20 cellular contexts compared by ENCODE assay signal in the genomic region with DNA sequence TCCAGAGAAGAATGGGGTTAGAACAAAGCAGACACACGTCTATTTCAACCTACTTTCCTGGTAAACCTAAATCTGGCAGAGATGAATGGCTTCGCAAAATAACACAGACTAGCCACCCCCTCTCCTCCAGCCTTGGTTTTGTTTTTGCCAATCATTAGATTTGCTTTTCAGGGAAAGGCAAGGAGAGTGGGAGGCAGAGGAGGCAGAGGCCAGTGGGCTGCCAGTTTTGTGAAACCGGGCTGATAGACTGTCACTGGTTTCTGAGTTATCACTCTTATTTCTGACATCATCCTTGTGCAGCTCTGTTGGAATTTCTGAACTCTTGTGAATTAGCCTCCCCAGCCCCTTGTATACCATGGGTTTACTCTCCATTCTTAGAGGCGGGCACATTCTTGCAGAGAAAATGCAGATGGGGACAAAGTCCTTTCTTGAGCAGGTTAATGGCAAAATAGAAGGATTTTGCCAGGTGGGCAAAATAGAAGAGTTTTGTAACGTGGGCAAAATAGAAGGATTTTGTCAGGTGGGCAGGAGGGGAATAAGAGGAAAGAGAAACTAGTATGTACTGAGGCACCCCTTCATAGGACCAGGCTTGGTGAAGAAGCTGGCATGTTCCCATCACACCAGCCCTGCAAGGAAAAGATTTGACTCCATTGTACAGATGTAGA. TPM values are rescaled to one million over a fixed set of nuclear protein-coding genes. Genes with fewer than 3 reads are reported as not detected.
A peak's percentile ranks its signal among the peaks of the same experiment; 100 is the strongest.
DNase-seq lines count a peak whose midpoint lies in the region; ATAC-seq and TF ChIP-seq lines count a peak whose summit lies in the region.
"Had no signal": no experiment of that assay in that cellular context is flagged by ENCODE, and none has a peak within 500 bp of the region (broad histone marks: within the 10 kb centered on the region; RNA-seq: fewer than 3 reads in every experiment).

No MANE protein-coding gene starts in this region.

- peaks cover 9% of the 10 kb centered on the region for H4K20me1 ChIP-seq in SK-N-SH (ENCODE audit: insufficient read depth)

- no peak for TF ChIP-seq RAD21 in SK-N-SH (IDR thresholded peaks at IDR 0.05; ENCODE audit: low read length)

- H3K27ac ChIP-seq in SK-N-SH (ENCODE audit: low read depth in 2 of 2, low read length in 1 of 2) (peak overlapping the region in 1 of 2 experiments; percentile 90; a peak in 1 of 4 replicates), foreskin keratinocyte (peak overlapping the region; percentile 98), sigmoid colon (peak overlapping the region; percentile 81 to 98 (median 91)), urinary bladder (ENCODE audit: low read depth) (peak overlapping the region; percentile 38)
- H3K27ac ChIP-seq: 22Rv1, body of pancreas, VCaP had no signal

- H3K9ac ChIP-seq in SK-N-SH = peak overlapping the region; percentile 48; the same call in 1 of the 2 replicates

- CTCF ChIA-PET in SK-N-SH (lab: Yijun Ruan, JAX) = interaction anchor here (3.6 kb wide), 1 partner anchor 21 kb away, joined by 12 read pairs; no protein-coding TSS in a partner anchor

- DNase-seq in SK-N-SH = no peak
- no peak for DNase-seq in foreskin keratinocyte
- no peak for DNase-seq in sigmoid colon
- DNase-seq in hepatic stellate cell (ENCODE audit: low spot score) = no peak
- DNase-seq in hypothalamus (lab: John Stamatoyannopoulos, UW) = no peak
- DNase-seq: activated CD4-positive, alpha-beta T cell treated with anti-CD3 and anti-CD28 coated beads, Interleukin-2, amount 50 U/mL, for 48 hours; activated naive CD4-positive, alpha-beta T cell treated with anti-CD3 and anti-CD28 coated beads, Interleukin-2, amount 50 U/mL, for 16 hours; activated T-cell treated with anti-CD3 and anti-CD28 coated beads, Interleukin-2, amount 50 U/mL, for 24 hours; BE2C; glutamatergic neuron; HFFc6; KG1; stimulated activated naive B cell treated with anti-CD40 and anti-IgM and Interleukin-4, amounts not matched to agents 10 μg/mL and 1 μg/mL and 100 μg/mL, for 72 hours had no signal

- peaks cover 17 to 22% of the 10 kb centered on the region in 2 experiments for H3K4me1 ChIP-seq in SK-N-SH (ENCODE audit: control insufficient read depth in 1 of 2, insufficient read depth in 2 of 2, low read depth in 1 of 2, low read length in 1 of 2)
- peaks cover 25% of the 10 kb centered on the region for H3K4me1 ChIP-seq in foreskin keratinocyte
- peaks cover 0 to 57% (median 31%) of the 10 kb centered on the region in 4 donors for H3K4me1 ChIP-seq in sigmoid colon
- peaks cover 5% of the 10 kb centered on the region for H3K4me1 ChIP-seq in urinary bladder (ENCODE audit: insufficient read depth)

- H3K36me3 ChIP-seq in SK-N-SH (replicated peaks in 1 of 2; ENCODE audit: control insufficient read depth in 1 of 2, insufficient read depth in 2 of 2, low read length in 1 of 2) = peaks cover 0 to 2% of the 10 kb centered on the region in 2 experiments
- no peaks in the 10 kb centered on the region for H3K36me3 ChIP-seq in sigmoid colon
- no peaks in the 10 kb centered on the region for H3K36me3 ChIP-seq in urinary bladder (ENCODE audit: insufficient read depth)

- intact Hi-C loops in sigmoid colon (cut with DNase I) = no loop called here

- H3K9me2 ChIP-seq in SK-N-SH = no peaks in the 10 kb centered on the region

- no peak for TF ChIP-seq POLR2A in sigmoid colon (IDR thresholded peaks at IDR 0.05)

- no peak for TF ChIP-seq CTCF in SK-N-SH (IDR thresholded peaks at IDR 0.05)
- no peak for TF ChIP-seq CTCF in foreskin keratinocyte (conservative IDR thresholded peaks at IDR 0.05)
- TF ChIP-seq CTCF in sigmoid colon (IDR thresholded peaks at IDR 0.05) = no peak

- H3K27me3 ChIP-seq in SK-N-SH (ENCODE audit: insufficient read depth) (no peaks in the 10 kb centered on the region), foreskin keratinocyte (no peaks in the 10 kb centered on the region), sigmoid colon (no peaks in the 10 kb centered on the region)
- H3K27me3 ChIP-seq: BE2C, body of pancreas had no signal

- ATAC-seq in SK-N-SH treated with all-trans-retinoic acid at 6 μM for 48 hours (no peak), foreskin keratinocyte (no peak), GM18867 (IDR thresholded peaks at IDR 0.05; ENCODE audit: unreplicated experiment) (no peak)
- ATAC-seq: body of pancreas; GM12878; stimulated activated naive B cell treated with anti-CD40 and anti-IgM and Interleukin-4, amounts not matched to agents 10 μg/mL and 1 μg/mL and 100 μg/mL, for 72 hours had no signal

- H2AFZ ChIP-seq in SK-N-SH (ENCODE audit: low read depth) = no peak overlapping the region

- TF ChIP-seq EP300 in SK-N-SH (IDR thresholded peaks at IDR 0.05; ENCODE audit: borderline replicate concordance in 1 of 2, low read depth in 1 of 2, low read length in 1 of 2) (no peak), sigmoid colon (IDR thresholded peaks at IDR 0.05) (no peak)

- 85% methylated on average over 5 of the region's 5 CpGs for WGBS in SK-N-SH (ENCODE audit: low lambda C conversion rate)
- 63 to 75% methylated on average over 5 of the region's 5 CpGs for WGBS in sigmoid colon, 2 donors
- 79% methylated on average over 5 of the region's 5 CpGs for WGBS in urinary bladder

- peaks cover 44% of the 10 kb centered on the region for H3K79me2 ChIP-seq in SK-N-SH (ENCODE audit: insufficient read depth)

- H3F3A ChIP-seq in SK-N-SH (replicated peaks; ENCODE audit: insufficient read depth) = peaks cover 47% of the 10 kb centered on the region

- H3K4me3 ChIP-seq in SK-N-SH (ENCODE audit: low read depth in 2 of 2, low read length in 1 of 2) (no peak overlapping the region), sigmoid colon (no peak overlapping the region), urinary bladder (ENCODE audit: low read depth, low read length) (no peak overlapping the region)
- H3K4me3 ChIP-seq: body of pancreas, GM12878 had no signal

- H3K9me3 ChIP-seq in SK-N-SH = no peaks in the 10 kb centered on the region
- H3K9me3 ChIP-seq in sigmoid colon = no peaks in the 10 kb centered on the region
- H3K9me3 ChIP-seq: BE2C, body of pancreas had no signal

- POLR2A ChIA-PET in SK-N-SH (lab: Yijun Ruan, JAX) = no interaction called here

- no peak overlapping the region; the same call in 1 of the 2 replicates for H3K4me2 ChIP-seq in SK-N-SH

TF ChIP-seq in SK-N-SH, 30 proteins besides CTCF, POLR2A, EP300 and RAD21:
- no peak for TF ChIP-seq SIN3A (IDR thresholded peaks at IDR 0.05; ENCODE audit: borderline replicate concordance, low read depth, low read length)
- TF ChIP-seq NFIC (IDR thresholded peaks at IDR 0.05; ENCODE audit: borderline replicate concordance) = no peak
- TF ChIP-seq TAF1 (IDR thresholded peaks at IDR 0.05; ENCODE audit: borderline replicate concordance, low read depth, low read length) = no peak

TF ChIP-seq in SK-N-SH treated with all-trans-retinoic acid at 6 μM for 48 hours, 23 proteins besides CTCF, POLR2A, EP300 and RAD21 (continues in another document):
- TF ChIP-seq RARB (CRISPR knock-in tag; IDR thresholded peaks at IDR 0.05) (no peak), TCF4 (CRISPR knock-in tag; IDR thresholded peaks at IDR 0.05; ENCODE audit: borderline replicate concordance) (no peak), ZNF565 (CRISPR knock-in tag; conservative IDR thresholded peaks at IDR 0.05; ENCODE audit: low read depth) (no peak), ZNF70 (CRISPR knock-in tag; IDR thresholded peaks at IDR 0.05) (no peak), ZFP30 (CRISPR knock-in tag; IDR thresholded peaks at IDR 0.05) (no peak), ZC3H10 (CRISPR knock-in tag; IDR thresholded peaks at IDR 0.05) (no peak), ESRRG (CRISPR knock-in tag; IDR thresholded peaks at IDR 0.05) (no peak), ZFP3 (CRISPR knock-in tag; IDR thresholded peaks at IDR 0.05) (no peak)
- TF ChIP-seq, protein P1, sequence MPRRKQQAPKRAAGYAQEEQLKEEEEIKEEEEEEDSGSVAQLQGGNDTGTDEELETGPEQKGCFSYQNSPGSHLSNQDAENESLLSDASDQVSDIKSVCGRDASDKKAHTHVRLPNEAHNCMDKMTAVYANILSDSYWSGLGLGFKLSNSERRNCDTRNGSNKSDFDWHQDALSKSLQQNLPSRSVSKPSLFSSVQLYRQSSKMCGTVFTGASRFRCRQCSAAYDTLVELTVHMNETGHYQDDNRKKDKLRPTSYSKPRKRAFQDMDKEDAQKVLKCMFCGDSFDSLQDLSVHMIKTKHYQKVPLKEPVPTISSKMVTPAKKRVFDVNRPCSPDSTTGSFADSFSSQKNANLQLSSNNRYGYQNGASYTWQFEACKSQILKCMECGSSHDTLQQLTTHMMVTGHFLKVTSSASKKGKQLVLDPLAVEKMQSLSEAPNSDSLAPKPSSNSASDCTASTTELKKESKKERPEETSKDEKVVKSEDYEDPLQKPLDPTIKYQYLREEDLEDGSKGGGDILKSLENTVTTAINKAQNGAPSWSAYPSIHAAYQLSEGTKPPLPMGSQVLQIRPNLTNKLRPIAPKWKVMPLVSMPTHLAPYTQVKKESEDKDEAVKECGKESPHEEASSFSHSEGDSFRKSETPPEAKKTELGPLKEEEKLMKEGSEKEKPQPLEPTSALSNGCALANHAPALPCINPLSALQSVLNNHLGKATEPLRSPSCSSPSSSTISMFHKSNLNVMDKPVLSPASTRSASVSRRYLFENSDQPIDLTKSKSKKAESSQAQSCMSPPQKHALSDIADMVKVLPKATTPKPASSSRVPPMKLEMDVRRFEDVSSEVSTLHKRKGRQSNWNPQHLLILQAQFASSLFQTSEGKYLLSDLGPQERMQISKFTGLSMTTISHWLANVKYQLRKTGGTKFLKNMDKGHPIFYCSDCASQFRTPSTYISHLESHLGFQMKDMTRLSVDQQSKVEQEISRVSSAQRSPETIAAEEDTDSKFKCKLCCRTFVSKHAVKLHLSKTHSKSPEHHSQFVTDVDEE (CRISPR knock-in tag; IDR thresholded peaks at IDR 0.05) = no peak

RNA-seq across cellular contexts. Expression of a gene that starts 3.2 kb away (rescaled TPM):
- 14.0 and 22.2 TPM in 2 replicates for polyA plus RNA-seq in SK-N-SH (2012; rRNA removed)
- 10.7 and 15.3 TPM in 2 replicates for polyA plus RNA-seq in SK-N-SH (2012; cell fraction: cytosol; rRNA removed)
- 9.5 and 18.5 TPM in 2 replicates for polyA plus RNA-seq in SK-N-SH (2012; cell fraction: nucleus; rRNA removed)
- total RNA-seq in foreskin keratinocyte = 42.6 and 44.5 TPM in 2 replicates
- polyA plus RNA-seq in foreskin keratinocyte = 7.9 and 9.0 TPM in 2 replicates
- 10 to 100 TPM; 54.7 to 64.2 (median 62.8) TPM for total RNA-seq in sigmoid colon
- 10 to 100 TPM; 11.4 to 12.9 (median 11.6) TPM for polyA plus RNA-seq in sigmoid colon
- 103 TPM for total RNA-seq in urinary bladder
- polyA plus RNA-seq in urinary bladder = 32.4 TPM

RNA-seq across cellular contexts. Expression of a gene that starts 44.8 kb away (rescaled TPM):
- polyA plus RNA-seq in SK-N-SH (2012; rRNA removed) (27.5 and 32.2 TPM in 2 replicates), foreskin keratinocyte (35.9 and 36.5 TPM in 2 replicates), sigmoid colon (10 to 100 TPM in 1 of 3 donors, 1 to 10 TPM in 2; 5.4 to 43.3 (median 7.2) TPM), urinary bladder (22.0 TPM)
- 11.8 and 23.4 TPM in 2 replicates for polyA plus RNA-seq in SK-N-SH (2012; cell fraction: cytosol; rRNA removed)
- 23.2 and 33.0 TPM in 2 replicates for polyA plus RNA-seq in SK-N-SH (2012; cell fraction: nucleus; rRNA removed)
- total RNA-seq in foreskin keratinocyte (27.5 and 29.8 TPM in 2 replicates), sigmoid colon (10 to 100 TPM in 3 of 4 donors, 1 to 10 TPM in 1; 9.3 to 17.4 (median 12.7) TPM), urinary bladder (17.3 TPM)
